35 cellular contexts compared by ENCODE assay signal in genomic region chr15:54099010-54099409, GRCh38.
"Had no signal": no experiment of that assay in that cellular context is flagged by ENCODE, and none has a peak within 500 bp of the region (broad histone marks: within the 10 kb centered on the region; RNA-seq: fewer than 3 reads in every experiment).

No MANE protein-coding gene starts in this region.

- H3K27ac ChIP-seq: KMS-11 had no signal

- H3K4me3 ChIP-seq: MG63 had no signal

- H3K36me3 ChIP-seq: MG63 had no signal

- H3K27me3 ChIP-seq: MG63 had no signal

- DNase-seq: Karpas-422, Kasumi-1, MG63, MM.1S, MV-4-11, NCI-H1048, NCI-H1092, NCI-H1092 treated with DMSO at 0.1 percent for 48 hours, NCI-H1105, NCI-H1105 treated with DMSO at 0.1 percent for 48 hours, NCI-H1417, NCI-H1417 treated with DMSO at 0.1 percent for 48 hours, NCI-H1436, NCI-H1436 treated with DMSO at 0.1 percent for 48 hours, NCI-H146, NCI-H1694, NCI-H1694 treated with DMSO at 0.1 percent for 48 hours, NCI-H187, NCI-H1930, NCI-H2029, NCI-H2029 treated with DMSO at 0.1 percent for 48 hours, NCI-H2081, NCI-H2081 treated with DMSO at 0.1 percent for 48 hours, NCI-H2107, NCI-H2171, NCI-H2171 treated with DMSO at 0.1 percent for 48 hours, NCI-H2227 treated with DMSO at 0.1 percent for 48 hours, NCI-H226, NCI-H345, NCI-H446, NCI-H446 treated with DMSO at 0.1 percent for 48 hours, NCI-H510A, NCI-H510A treated with DMSO at 0.1 percent for 48 hours, NCI-H524 had no signal

- H3K4me2 ChIP-seq: KMS-11 had no signal

- H3K9me3 ChIP-seq: MG63 had no signal

- H3K9ac ChIP-seq: KMS-11 had no signal
